In genomic region chr17:43791589-43791988, GRCh38 we compare ENCODE assay signal across 8 cellular contexts. TPM values are rescaled to one million over a fixed set of nuclear protein-coding genes. Genes with fewer than 3 reads are reported as not detected.
DNase-seq lines count a peak whose midpoint lies in the region; ATAC-seq, FAIRE-seq and TF ChIP-seq lines count a peak whose summit lies in the region.

No MANE protein-coding gene starts in this region.

- TF ChIP-seq CTCF in A549 (IDR thresholded peaks at IDR 0.05) (no peak), H9 (conservative IDR thresholded peaks at IDR 0.05) (no peak), OCI-LY7 (conservative IDR thresholded peaks at IDR 0.05; ENCODE audit: low read length) (no peak), fibroblast of lung (conservative IDR thresholded peaks at IDR 0.05 in 1 of 2, IDR thresholded peaks at IDR 0.05 in 1 of 2; ENCODE audit: low read depth in 1 of 2, low read length in 2 of 2) (no peak), uterus (IDR thresholded peaks at IDR 0.05) (no peak)

- BruUV-seq in OCI-LY7 (replicated peaks; lab: Mats Ljungman, UMichigan): no TSS peak

- H3K79me2 ChIP-seq in H9 (ENCODE audit: insufficient read depth, low read length): no peaks in the 10 kb centered on the region
- no peaks in the 10 kb centered on the region for H3K79me2 ChIP-seq in OCI-LY7 (ENCODE audit: insufficient read depth, low read depth, low read length)
- no peaks in the 10 kb centered on the region for H3K79me2 ChIP-seq in fibroblast of lung (ENCODE audit: control insufficient read depth, insufficient read depth, low read length)

- H3K27me3 ChIP-seq in H9 (ENCODE audit: insufficient read depth, low read length) (no peaks in the 10 kb centered on the region), fibroblast of lung (ENCODE audit: control insufficient read depth, insufficient read depth, low read length) (no peaks in the 10 kb centered on the region), uterus (no peaks in the 10 kb centered on the region)

- H3K9me2 ChIP-seq in OCI-LY7 (ENCODE audit: insufficient read depth, low read length): no peaks in the 10 kb centered on the region

- no peak for TF ChIP-seq POLR2A in A549 (IDR thresholded peaks at IDR 0.05; ENCODE audit: low read length)
- TF ChIP-seq POLR2A in uterus (IDR thresholded peaks at IDR 0.05): no peak

- H2BK12ac ChIP-seq in H9 (ENCODE audit: insufficient read length, low read depth, low read length): no peak overlapping the region

- CTCF ChIA-PET in A549 (lab: Yijun Ruan, JAX): interaction anchor here (0.6 to 2.6 kb wide), 7 partner anchors 11 to 178 kb away, joined by 3 to 9 read pairs (median 3); partner anchors contain the start of genes CD300LG and CFAP97D1
- CTCF ChIA-PET in OCI-LY7 (lab: Charles Lee; ENCODE audit: unreplicated experiment): no interaction called here

- H3K9ac ChIP-seq in H9 (ENCODE audit: extremely low read depth, insufficient read length, low read length) (no peak overlapping the region), fibroblast of lung (ENCODE audit: insufficient read depth, low read length) (no peak overlapping the region)

- H4K20me1 ChIP-seq in H9 (ENCODE audit: control insufficient read depth, insufficient read depth, insufficient read length) (no peaks in the 10 kb centered on the region), OCI-LY7 (ENCODE audit: insufficient read depth, low read length) (no peaks in the 10 kb centered on the region), fibroblast of lung (ENCODE audit: control insufficient read depth, extremely low read depth, insufficient read depth, low read length) (no peaks in the 10 kb centered on the region)

- no peak overlapping the region for H3K14ac ChIP-seq in H9 (ENCODE audit: insufficient read depth, low read length)

- no peaks in the 10 kb centered on the region; a peak in 1 of 7 replicates for H3K36me3 Mint-ChIP-seq in H9 (ENCODE audit: insufficient read depth in 1 of 3, low read depth in 3 of 3)

- intact Hi-C loops in OCI-LY7 (cut with micrococcal nuclease; ENCODE audit: unreplicated experiment) (no loop called here), uterus (cut with DNase I; ENCODE audit: low total_unique reads) (loop anchor here (10.0 kb wide), 1 partner anchor 363 kb away; no protein-coding TSS in a partner anchor)

- H3K27ac ChIP-seq in A549: no peak overlapping the region
- no peak overlapping the region for H3K27ac ChIP-seq in H9 (ENCODE audit: insufficient read length, low read depth, low read length)
- no peak overlapping the region for H3K27ac ChIP-seq in OCI-LY7 (ENCODE audit: low read depth, low read length, poor library complexity, severe bottlenecking)
- H3K27ac ChIP-seq in fibroblast of lung (ENCODE audit: insufficient read depth, low read length): no peak overlapping the region
- H3K27ac ChIP-seq in uterus: no peak overlapping the region

- POLR2A ChIA-PET in A549 (lab: Yijun Ruan, JAX): no interaction called here
- POLR2A ChIA-PET in OCI-LY7 (lab: Charles Lee): interaction anchor here (0.6 kb wide), 1 partner anchor 26 kb away, joined by 3 read pairs; no protein-coding TSS in a partner anchor

- no peaks in the 10 kb centered on the region for H3K79me1 ChIP-seq in H9 (ENCODE audit: insufficient read depth, low read depth, low read length, poor library complexity, severe bottlenecking)

- H3K23ac ChIP-seq in H9 (ENCODE audit: insufficient read length, low read depth, low read length): no peak overlapping the region

- peak in 1 of 2 experiments; percentile 82; a peak in 3 of 6 replicates for ATAC-seq in A549
- no peak for ATAC-seq in GM21717 (IDR thresholded peaks at IDR 0.05; ENCODE audit: unreplicated experiment)
- no peak for ATAC-seq in GM21447 (IDR thresholded peaks at IDR 0.05; ENCODE audit: unreplicated experiment)
- no peak for ATAC-seq in activated CD4-positive, CD25-positive, alpha-beta regulatory T cell treated with anti-CD3 and anti-CD28 coated beads, Interleukin-2, amount 50 U/mL, for 24 hours

- peaks cover 5 to 15% of the 10 kb centered on the region in 2 experiments; a peak in 4 of 5 replicates for H3K9me3 Mint-ChIP-seq in H9

- peak in 1 of 2 experiments; percentile 71 for DNase-seq in A549 (ENCODE audit: low read depth in 1 of 2, low spot score in 1 of 2)
- DNase-seq in H9: peak; percentile 52
- peak; percentile 63 for DNase-seq in OCI-LY7 (ENCODE audit: low spot score)
- DNase-seq in fibroblast of lung (ENCODE audit: low read depth in 2 of 2): peak; percentile 61 to 69
- no peak for DNase-seq in uterus

- H3K4me2 ChIP-seq in A549: peak overlapping the region; percentile 24; the same call in 1 of the 3 replicates
- no peak overlapping the region for H3K4me2 ChIP-seq in H9 (ENCODE audit: insufficient read depth, insufficient read length, low read length)
- 0 out of 2 replicates have a peak overlapping the region, but pooled peaks have one; percentile 2 for H3K4me2 ChIP-seq in OCI-LY7 (ENCODE audit: low read length)
- no peak overlapping the region for H3K4me2 ChIP-seq in fibroblast of lung (ENCODE audit: extremely low read depth, insufficient read depth, low read length)

- H3K36me3 ChIP-seq in OCI-LY7 (ENCODE audit: insufficient read depth, low read length) (no peaks in the 10 kb centered on the region), fibroblast of lung (ENCODE audit: control insufficient read depth, insufficient read depth, low read length) (no peaks in the 10 kb centered on the region), uterus (no peaks in the 10 kb centered on the region)

- no peak overlapping the region for H3K4ac ChIP-seq in H9 (ENCODE audit: low read depth, low read length)

- peaks cover 9 to 10% of the 10 kb centered on the region in 2 experiments for H3K4me1 Mint-ChIP-seq in H9

- FAIRE-seq in A549 (lab: Jason Lieb, UNC): peak; percentile 77

- H2AFZ ChIP-seq in H9 (ENCODE audit: low read length) (no peak overlapping the region), OCI-LY7 (ENCODE audit: low read length) (peak overlapping the region; percentile 66; the same call in 1 of the 2 replicates), fibroblast of lung (ENCODE audit: low read length) (no peak overlapping the region)

- TF ChIP-seq RAD21 in A549 (conservative IDR thresholded peaks at IDR 0.05 in 1 of 2, IDR thresholded peaks at IDR 0.05 in 1 of 2): no peak

- no peak for TF ChIP-seq EP300 in A549 (IDR thresholded peaks at IDR 0.05)

- H3K18ac ChIP-seq in H9 (ENCODE audit: insufficient read length, low read depth, low read length): no peak overlapping the region

- H3T11ph ChIP-seq in H9 (ENCODE audit: low read length): no peak overlapping the region

- H2BK5ac ChIP-seq in H9 (ENCODE audit: insufficient read length, low read length): no peak overlapping the region

- H3K4me3 ChIP-seq in A549 (no peak overlapping the region), OCI-LY7 (ENCODE audit: low read depth, low read length, poor library complexity, severe bottlenecking) (no peak overlapping the region), fibroblast of lung (replicated peaks in 1 of 4; ENCODE audit: control extremely low read depth in 1 of 4, insufficient read depth in 1 of 4, low read depth in 3 of 4, low read length in 4 of 4) (no peak overlapping the region), uterus (no peak overlapping the region)

- 12% methylated on average over 3 of the region's 3 CpGs for WGBS in A549 (ENCODE audit: missing lambda C conversion rate)
- WGBS in H9 (ENCODE audit: extremely low coverage, insufficient read length, low lambda C conversion rate): no CpG with 5 or more reads among the region's 3 CpGs

- no peaks in the 10 kb centered on the region for H3K4me1 ChIP-seq in A549
- H3K4me1 ChIP-seq in H9 (ENCODE audit: insufficient read depth, low read length): peaks cover 2% of the 10 kb centered on the region; the same call in 1 of the 2 replicates
- no peaks in the 10 kb centered on the region for H3K4me1 ChIP-seq in OCI-LY7 (ENCODE audit: insufficient read depth, low read length, poor library complexity, severe bottlenecking)
- no peaks in the 10 kb centered on the region for H3K4me1 ChIP-seq in fibroblast of lung (ENCODE audit: control insufficient read depth, extremely low read depth, insufficient read depth, low read length)
- H3K4me1 ChIP-seq in uterus: no peaks in the 10 kb centered on the region

- no peak overlapping the region for H4K91ac ChIP-seq in H9 (ENCODE audit: insufficient read length, low read depth, low read length)

- H2BK120ac ChIP-seq in H9 (ENCODE audit: low read depth, low read length, poor library complexity, severe bottlenecking): no peak overlapping the region

- H2AK5ac ChIP-seq in H9 (ENCODE audit: insufficient read length, low read length): no peak overlapping the region

- H3K23me2 ChIP-seq in H9 (ENCODE audit: insufficient read length, low read depth, low read length, poor library complexity, severe bottlenecking): no peaks in the 10 kb centered on the region

- peaks cover 37% of the 10 kb centered on the region for H3K27me3 Mint-ChIP-seq in H9 (ENCODE audit: low read depth)

- 0 out of 5 replicates have a peak overlapping the region, but pooled peaks of 1 of the 2 experiments have one; percentile 24 for H3K4me3 Mint-ChIP-seq in H9

- H2BK15ac ChIP-seq in H9 (ENCODE audit: low read depth, low read length): no peak overlapping the region

- H4K5ac ChIP-seq in H9 (ENCODE audit: insufficient read length, low read depth, low read length): no peak overlapping the region

- H3K56ac ChIP-seq in H9 (ENCODE audit: insufficient read length, low read depth, low read length): no peak overlapping the region

- no peak overlapping the region for H2BK20ac ChIP-seq in H9 (ENCODE audit: low read depth, low read length, poor library complexity, severe bottlenecking)

- H4K8ac ChIP-seq in H9 (replicated peaks; ENCODE audit: insufficient read length, low read depth, low read length): no peak overlapping the region

- no peak overlapping the region for H3K27ac Mint-ChIP-seq in H9

- H3K9me3 ChIP-seq in A549 (peaks cover 22% of the 10 kb centered on the region; the same call in 2 of the 3 replicates), H9 (ENCODE audit: control insufficient read depth, low read depth, low read length) (no peaks in the 10 kb centered on the region), OCI-LY7 (ENCODE audit: low read length) (no peaks in the 10 kb centered on the region), fibroblast of lung (ENCODE audit: control insufficient read depth, insufficient read depth, low read depth, low read length) (no peaks in the 10 kb centered on the region), uterus (no peaks in the 10 kb centered on the region)

RNA-seq across cellular contexts. Expression of gene CFAP97D1, which starts 11.4 kb away (rescaled TPM):
- polyA plus RNA-seq in A549 (2011; rRNA removed) (0.04 TPM in 1 of 2 replicates, not detected in the other), A549 (2017; fragmentation: RNase III; extraction: RNeasy Plus Mini Kit Qiagen cat#74134 plus additional on column Dnase treatment) (0.03 to 0.04 TPM in 2 of 3 replicates, not detected in the other), fibroblast of lung (0.02 and 0.03 TPM in 2 replicates)
- polyA plus RNA-seq in A549 (2012; cell fraction: cytosol; rRNA removed): 0.01 TPM in 2 replicates
- polyA plus RNA-seq in A549 (2012; cell fraction: nucleus; rRNA removed): 0.02 TPM in 1 of 2 replicates, not detected in the other
- polyA minus RNA-seq in A549 (2011; rRNA and poly(A)+ RNA removed): not detected in 2 replicates
- total RNA-seq in H9 (2021) (not detected in 2 replicates), OCI-LY7 (2022) (not detected in 2 replicates), fibroblast of lung (under 0.01 TPM in 1 of 2 replicates, not detected in the other), uterus (not detected)
- total RNA-seq in OCI-LY7 (2014; rRNA removed; shearing (Covaris generic)): not detected in 2 replicates
- polyA plus RNA-seq in fibroblast of lung (2012): 0.09 TPM in 1 of 2 replicates, not detected in the other
- 0.33 TPM in 1 of 2 replicates, not detected in the other for polyA minus RNA-seq in fibroblast of lung (ENCODE audit: low replicate concordance)

RNA-seq across cellular contexts. Expression of gene DUSP3, which starts 12.8 kb away (rescaled TPM):
- polyA plus RNA-seq in A549 (2011; rRNA removed) (60.2 and 62.2 TPM in 2 replicates), A549 (2017; fragmentation: RNase III; extraction: RNeasy Plus Mini Kit Qiagen cat#74134 plus additional on column Dnase treatment) (54.7 to 60.0 TPM (median 57.2 TPM) in 3 replicates), fibroblast of lung (54.0 and 55.9 TPM in 2 replicates)
- polyA plus RNA-seq in A549 (2012; cell fraction: cytosol; rRNA removed): 46.2 and 54.5 TPM in 2 replicates
- 46.7 and 58.3 TPM in 2 replicates for polyA plus RNA-seq in A549 (2012; cell fraction: nucleus; rRNA removed)
- 58.8 and 70.6 TPM in 2 replicates for polyA minus RNA-seq in A549 (2011; rRNA and poly(A)+ RNA removed)
- total RNA-seq in H9 (2021) (16.9 and 17.6 TPM in 2 replicates), OCI-LY7 (2022) (6.9 and 9.8 TPM in 2 replicates), fibroblast of lung (43.4 and 51.2 TPM in 2 replicates), uterus (10 to 100 TPM; 28.4 to 88.1 (median 39.8) TPM)
- 3.0 and 9.0 TPM in 2 replicates for total RNA-seq in OCI-LY7 (2014; rRNA removed; shearing (Covaris generic))
- 47.7 and 51.2 TPM in 2 replicates for polyA plus RNA-seq in fibroblast of lung (2012)
- polyA minus RNA-seq in fibroblast of lung (ENCODE audit: low replicate concordance): 65.6 and 77.9 TPM in 2 replicates

RNA-seq across cellular contexts. Expression of gene SOST, which starts 33.0 kb away (rescaled TPM):
- 0.03 TPM in 1 of 2 replicates, not detected in the other for polyA plus RNA-seq in A549 (2011; rRNA removed)
- 0.03 and 0.09 TPM in 2 replicates for polyA plus RNA-seq in A549 (2012; cell fraction: cytosol; rRNA removed)
- not detected in 2 replicates for polyA plus RNA-seq in A549 (2012; cell fraction: nucleus; rRNA removed)
- polyA plus RNA-seq in A549 (2017; fragmentation: RNase III; extraction: RNeasy Plus Mini Kit Qiagen cat#74134 plus additional on column Dnase treatment): 0.05 to 0.07 TPM (median 0.05 TPM) in 3 replicates
- polyA minus RNA-seq in A549 (2011; rRNA and poly(A)+ RNA removed): not detected in 2 replicates
- total RNA-seq in H9 (2021): not detected in 2 replicates
- total RNA-seq in OCI-LY7 (2014; rRNA removed; shearing (Covaris generic)): not detected in 2 replicates
- not detected in 2 replicates for total RNA-seq in OCI-LY7 (2022)
- not detected in 2 replicates for total RNA-seq in fibroblast of lung
- polyA plus RNA-seq in fibroblast of lung: not detected in 2 replicates
- polyA plus RNA-seq in fibroblast of lung (2012): not detected in 2 replicates
- not detected in 2 replicates for polyA minus RNA-seq in fibroblast of lung (ENCODE audit: low replicate concordance)
- total RNA-seq in uterus: not detected

RNA-seq across cellular contexts. Expression of gene MPP3, which starts 41.4 kb away (rescaled TPM):
- polyA plus RNA-seq in A549 (2011; rRNA removed) (15.5 and 20.3 TPM in 2 replicates), A549 (2017; fragmentation: RNase III; extraction: RNeasy Plus Mini Kit Qiagen cat#74134 plus additional on column Dnase treatment) (21.4 to 27.4 TPM (median 25.3 TPM) in 3 replicates), fibroblast of lung (4.6 and 5.7 TPM in 2 replicates)
- 22.5 and 23.2 TPM in 2 replicates for polyA plus RNA-seq in A549 (2012; cell fraction: cytosol; rRNA removed)
- 121 and 123 TPM in 2 replicates for polyA plus RNA-seq in A549 (2012; cell fraction: nucleus; rRNA removed)
- 11.6 and 14.8 TPM in 2 replicates for polyA minus RNA-seq in A549 (2011; rRNA and poly(A)+ RNA removed)
- total RNA-seq in H9 (2021) (5.7 and 6.9 TPM in 2 replicates), OCI-LY7 (2022) (not detected in 2 replicates), fibroblast of lung (4.4 and 6.9 TPM in 2 replicates), uterus (10 to 100 TPM in 3 of 4 donors, 1 to 10 TPM in 1; 5.6 to 21.2 (median 15.8) TPM)
- not detected in 2 replicates for total RNA-seq in OCI-LY7 (2014; rRNA removed; shearing (Covaris generic))
- 4.0 and 4.1 TPM in 2 replicates for polyA plus RNA-seq in fibroblast of lung (2012)
- polyA minus RNA-seq in fibroblast of lung (ENCODE audit: low replicate concordance): 6.9 and 9.6 TPM in 2 replicates

RNA-seq across cellular contexts. Expression of gene CD300LG, which starts 55.4 kb away (rescaled TPM):
- polyA plus RNA-seq in A549 (2011; rRNA removed) (not detected in 2 replicates), A549 (2017; fragmentation: RNase III; extraction: RNeasy Plus Mini Kit Qiagen cat#74134 plus additional on column Dnase treatment) (not detected in 3 replicates), fibroblast of lung (not detected in 2 replicates)
- 0.03 TPM in 1 of 2 replicates, not detected in the other for polyA plus RNA-seq in A549 (2012; cell fraction: cytosol; rRNA removed)
- polyA plus RNA-seq in A549 (2012; cell fraction: nucleus; rRNA removed): not detected in 2 replicates
- not detected in 2 replicates for polyA minus RNA-seq in A549 (2011; rRNA and poly(A)+ RNA removed)
- total RNA-seq in H9 (2021) (not detected in 2 replicates), OCI-LY7 (2022) (not detected in 2 replicates), fibroblast of lung (not detected in 2 replicates), uterus (1 to 10 TPM in 3 of 4 donors, not detected in 1; 2.1 to 6.5 (median 6.2) TPM)
- total RNA-seq in OCI-LY7 (2014; rRNA removed; shearing (Covaris generic)): not detected in 2 replicates
- not detected in 2 replicates for polyA plus RNA-seq in fibroblast of lung (2012)
- polyA minus RNA-seq in fibroblast of lung (ENCODE audit: low replicate concordance): not detected in 2 replicates

Comparison
In these comparisons a context has a peak if more than half of its experiments do, and no peak if none do; other contexts are left out.
1. DNase-seq: peak in H9 (single experiment), OCI-LY7 (single experiment) and fibroblast of lung (2 of 2); none in uterus (0 of 2).
2. H3K4me2 ChIP-seq: peak in A549 (single experiment) and OCI-LY7 (single experiment); none in H9 (single experiment) and fibroblast of lung (single experiment).